Comparison of ENCODE assay signal across 16 cellular contexts in genomic region chr11:66975403-66976047, GRCh38. TPM values are rescaled to one million over a fixed set of nuclear protein-coding genes. Genes with fewer than 3 reads are reported as not detected.
DNase-seq lines count a peak whose midpoint lies in the region; FAIRE-seq and TF ChIP-seq lines count a peak whose summit lies in the region.
"Had no signal": no experiment of that assay in that cellular context is flagged by ENCODE, and none has a peak within 500 bp of the region (broad histone marks: within the 10 kb centered on the region; RNA-seq: fewer than 3 reads in every experiment).

No MANE protein-coding gene starts in this region.

- H3K4me3 Mint-ChIP-seq in H9 = no peak overlapping the region

- peak; percentile 39 for DNase-seq in H9
- no peak for DNase-seq in Peyer's patch
- peak in 1 of 2 experiments; percentile 55 for DNase-seq in H1 (ENCODE audit: low read depth in 1 of 2, low spot score in 2 of 2)
- DNase-seq in neuronal stem cell (ENCODE audit: low spot score) = no peak
- no peak for DNase-seq in HAP-1 (ENCODE audit: low spot score in 2 of 2)
- no peak for DNase-seq in NOMO-1 (lab: John Stamatoyannopoulos, UW; ENCODE audit: unreplicated experiment in 2 of 2)
- no peak for DNase-seq in activated CD4-positive, alpha-beta T cell treated with anti-CD3 and anti-CD28 coated beads, Interleukin-2, amount 50 U/mL, for 48 hours
- DNase-seq: EL, NCI-H2107, NCI-H345, NCI-H526 treated with DMSO at 0.1 percent for 48 hours, SHP77 treated with DMSO at 0.1 percent for 48 hours had no signal

- H3K27me3 Mint-ChIP-seq in H9 (ENCODE audit: low read depth) = peaks cover 7% of the 10 kb centered on the region

- TF ChIP-seq EP300 in H1 (IDR thresholded peaks at IDR 0.05; ENCODE audit: borderline replicate concordance in 1 of 2, low read depth in 2 of 2, low read length in 2 of 2) = no peak

- H3K79me1 ChIP-seq in H9 (ENCODE audit: insufficient read depth, low read depth, low read length, poor library complexity, severe bottlenecking) = no peaks in the 10 kb centered on the region
- H3K79me1 ChIP-seq in H1 (ENCODE audit: low read depth, low read length) = no peaks in the 10 kb centered on the region
- no peaks in the 10 kb centered on the region for H3K79me1 ChIP-seq in neuronal stem cell (ENCODE audit: low read depth, low read length)

- peaks cover 2 to 4% (median 2%) of the 10 kb centered on the region in 3 experiments; a peak in 5 of 7 replicates for H3K36me3 Mint-ChIP-seq in H9 (ENCODE audit: insufficient read depth in 1 of 3, low read depth in 3 of 3)

- H4K91ac ChIP-seq in H9 (ENCODE audit: insufficient read length, low read depth, low read length) = no peak overlapping the region
- H4K91ac ChIP-seq in H1 (replicated peaks; ENCODE audit: insufficient read length, low read length) = no peak overlapping the region
- no peak overlapping the region for H4K91ac ChIP-seq in neuronal stem cell (ENCODE audit: low read depth, low read length, poor library complexity)

- no peaks in the 10 kb centered on the region for H4K20me1 ChIP-seq in H9 (ENCODE audit: control insufficient read depth, insufficient read depth, insufficient read length)
- H4K20me1 ChIP-seq in H1 (replicated peaks in 1 of 2; ENCODE audit: control insufficient read depth in 1 of 2, insufficient read depth in 2 of 2, low read length in 2 of 2) = no peaks in the 10 kb centered on the region
- H4K20me1 ChIP-seq: BLaER1 treated with 17β-estradiol and CSF1 and Interleukin-3, amounts not matched to agents 10 nM and 100 nM had no signal

- H2AFZ ChIP-seq in H9 (ENCODE audit: low read length) (no peak overlapping the region), H1 (ENCODE audit: low read length) (no peak overlapping the region), neuronal stem cell (ENCODE audit: low read length) (no peak overlapping the region)

- H2AK5ac ChIP-seq in H9 (ENCODE audit: insufficient read length, low read length) = no peak overlapping the region
- H2AK5ac ChIP-seq in H1 (ENCODE audit: low read depth, low read length) = no peak overlapping the region
- peak overlapping the region; percentile 5 for H2AK5ac ChIP-seq in neuronal stem cell (ENCODE audit: low read depth, low read length)

- H3K9me3 ChIP-seq in H9 (ENCODE audit: control insufficient read depth, low read depth, low read length) (no peaks in the 10 kb centered on the region), Peyer's patch (no peaks in the 10 kb centered on the region), H1 (ENCODE audit: insufficient read depth in 2 of 2, low read depth in 1 of 2, low read length in 1 of 2) (no peaks in the 10 kb centered on the region; a peak in 1 of 4 replicates), neuronal stem cell (replicated peaks in 1 of 2; ENCODE audit: control insufficient read depth in 2 of 2, insufficient read depth in 1 of 2, low read depth in 1 of 2, low read length in 2 of 2) (peaks cover 0 to 1% of the 10 kb centered on the region in 2 donors), HAP-1 (no peaks in the 10 kb centered on the region)

- H3K27ac ChIP-seq in H9 (ENCODE audit: insufficient read length, low read depth, low read length) (no peak overlapping the region), Peyer's patch (peak overlapping the region in 3 of 4 donors; percentile 75 to 90 (median 80)), H1 (ENCODE audit: low read depth, low read length) (no peak overlapping the region), neuronal stem cell (replicated peaks; ENCODE audit: low read length) (no peak overlapping the region)

- TF ChIP-seq RAD21 in H1 (IDR thresholded peaks at IDR 0.05 in 1 of 2, conservative IDR thresholded peaks at IDR 0.05 in 1 of 2; ENCODE audit: low read depth in 2 of 2, low read length in 2 of 2) = no peak

- H3K23me2 ChIP-seq in H9 (ENCODE audit: insufficient read length, low read depth, low read length, poor library complexity, severe bottlenecking) (no peaks in the 10 kb centered on the region), H1 (ENCODE audit: low read depth, low read length) (no peaks in the 10 kb centered on the region)

- TF ChIP-seq CTCF in H9 (conservative IDR thresholded peaks at IDR 0.05) (no peak), Peyer's patch (IDR thresholded peaks at IDR 0.05) (no peak), H1 (IDR thresholded peaks at IDR 0.05; ENCODE audit: control extremely low read depth in 1 of 3, insufficient read depth in 1 of 3, low read depth in 1 of 3, low read length in 3 of 3) (no peak)

- H3K9ac ChIP-seq in H9 (ENCODE audit: extremely low read depth, insufficient read length, low read length) (no peak overlapping the region), H1 (replicated peaks in 1 of 4; ENCODE audit: extremely low read depth in 1 of 4, low read depth in 3 of 4, low read length in 3 of 4) (no peak overlapping the region), neuronal stem cell (ENCODE audit: low read depth, low read length, poor library complexity) (no peak overlapping the region)

- H4K8ac ChIP-seq in H9 (replicated peaks; ENCODE audit: insufficient read length, low read depth, low read length) (no peak overlapping the region), H1 (ENCODE audit: extremely low read depth, insufficient read depth, low read length) (no peak overlapping the region), neuronal stem cell (ENCODE audit: low read depth, low read length) (no peak overlapping the region)

- peaks cover 4 to 15% of the 10 kb centered on the region in 2 experiments for H3K4me1 Mint-ChIP-seq in H9

- CTCF ChIA-PET in H1 (lab: Charles Lee; ENCODE audit: partially characterized antibody) = interaction anchor here (0.6 to 5.9 kb wide), 45 partner anchors 9 to 282 kb away, joined by 3 to 74 read pairs (median 6); partner anchors contain the start of genes PC, RCE1 and SYT12

- H3K4me2 ChIP-seq in H9 (ENCODE audit: insufficient read depth, insufficient read length, low read length) = no peak overlapping the region
- H3K4me2 ChIP-seq in H1 (ENCODE audit: insufficient read depth in 1 of 2, low read depth in 2 of 2, low read length in 2 of 2) = no peak overlapping the region
- no peak overlapping the region for H3K4me2 ChIP-seq in neuronal stem cell (ENCODE audit: insufficient read depth, low read length, poor library complexity, severe bottlenecking)

- WGBS in H9 (ENCODE audit: extremely low coverage, insufficient read length, low lambda C conversion rate) = no CpG with 5 or more reads among the region's 11 CpGs
- 85% methylated on average over 11 of the region's 11 CpGs; no CpG with 5 or more reads in 1 of the 2 experiments for WGBS in H1 (ENCODE audit: extremely low coverage in 1 of 2, insufficient coverage in 1 of 2, insufficient read length in 1 of 2, insufficient replicate concordance in 2 of 2, low coverage in 1 of 2, low lambda C conversion rate in 2 of 2, missing lambda C conversion rate in 1 of 2), 2 experiments
- WGBS in neuronal stem cell (ENCODE audit: extremely low coverage in 2 of 2, insufficient read length in 2 of 2, insufficient replicate concordance in 1 of 2), 2 donors = no CpG with 5 or more reads among the region's 11 CpGs

- H3K79me2 ChIP-seq in H9 (ENCODE audit: insufficient read depth, low read length) = no peaks in the 10 kb centered on the region
- no peaks in the 10 kb centered on the region for H3K79me2 ChIP-seq in H1 (ENCODE audit: control insufficient read depth in 1 of 2, insufficient read depth in 2 of 2, low read length in 2 of 2)

- H3K4me1 ChIP-seq in H9 (ENCODE audit: insufficient read depth, low read length) (no peaks in the 10 kb centered on the region), Peyer's patch (peaks cover 0 to 11% (median 4%) of the 10 kb centered on the region in 4 donors), H1 (replicated peaks in 1 of 4; ENCODE audit: control insufficient read depth in 3 of 4, insufficient read depth in 4 of 4, low read length in 3 of 4) (peaks cover 0 to 3% (median 0%) of the 10 kb centered on the region in 4 experiments; a peak in 1 of 7 replicates), neuronal stem cell (ENCODE audit: control insufficient read depth in 2 of 2, insufficient read depth in 1 of 2, low read depth in 1 of 2, low read length in 2 of 2) (peaks cover 0 to 11% of the 10 kb centered on the region in 2 donors), HAP-1 (no peaks in the 10 kb centered on the region; the same call in 1 of the 2 replicates)

- FAIRE-seq in H1 (lab: Jason Lieb, UNC) = no peak
- FAIRE-seq: H54 had no signal

- no peaks in the 10 kb centered on the region for H3K27me3 ChIP-seq in H9 (ENCODE audit: insufficient read depth, low read length)
- no peaks in the 10 kb centered on the region for H3K27me3 ChIP-seq in Peyer's patch
- no peaks in the 10 kb centered on the region for H3K27me3 ChIP-seq in H1 (replicated peaks in 1 of 4; ENCODE audit: control insufficient read depth in 3 of 4, extremely low read depth in 1 of 4, insufficient read depth in 3 of 4, low read length in 3 of 4)
- no peaks in the 10 kb centered on the region for H3K27me3 ChIP-seq in neuronal stem cell (ENCODE audit: control insufficient read depth in 3 of 3, insufficient read depth in 3 of 3, low read depth in 1 of 3, low read length in 3 of 3)
- no peaks in the 10 kb centered on the region for H3K27me3 ChIP-seq in HAP-1 (ENCODE audit: low read depth)
- H3K27me3 ChIP-seq: BLaER1 treated with 17β-estradiol and CSF1 and Interleukin-3, amounts not matched to agents 10 nM and 100 nM had no signal

- POLR2A ChIA-PET in H1 (lab: Charles Lee; ENCODE audit: partially characterized antibody) = interaction anchor here (0.6 to 4.6 kb wide), 10 partner anchors 9 to 131 kb away, joined by 3 to 18 read pairs (median 4); partner anchors contain the start of gene RCE1

- H3K4me3 ChIP-seq in Peyer's patch = peak overlapping the region in 3 of 4 donors; percentile 21 to 63 (median 50)
- no peak overlapping the region for H3K4me3 ChIP-seq in H1 (ENCODE audit: extremely low read depth in 1 of 4, insufficient read depth in 2 of 4, low read depth in 3 of 4, low read length in 4 of 4)
- H3K4me3 ChIP-seq in neuronal stem cell (ENCODE audit: low read length in 2 of 2) = no peak overlapping the region
- H3K4me3 ChIP-seq in HAP-1 = no peak overlapping the region
- H3K4me3 ChIP-seq: BLaER1 treated with 17β-estradiol and CSF1 and Interleukin-3, amounts not matched to agents 10 nM and 100 nM had no signal

- H4K5ac ChIP-seq in H9 (ENCODE audit: insufficient read length, low read depth, low read length) (no peak overlapping the region), H1 (ENCODE audit: insufficient read length, low read depth, low read length) (no peak overlapping the region)

- H3K56ac ChIP-seq in H9 (ENCODE audit: insufficient read length, low read depth, low read length) (no peak overlapping the region), H1 (replicated peaks; ENCODE audit: insufficient read length, low read depth, low read length) (no peak overlapping the region)

- H2BK120ac ChIP-seq in H9 (ENCODE audit: low read depth, low read length, poor library complexity, severe bottlenecking) (no peak overlapping the region), H1 (replicated peaks; ENCODE audit: low read depth, low read length) (no peak overlapping the region), neuronal stem cell (ENCODE audit: low read depth, low read length) (no peak overlapping the region)

- H2BK5ac ChIP-seq in H9 (ENCODE audit: insufficient read length, low read length) (no peak overlapping the region), H1 (ENCODE audit: low read depth, low read length) (peak overlapping the region; percentile 66; the same call in 1 of the 2 replicates), neuronal stem cell (ENCODE audit: low read length) (no peak overlapping the region)

- H3K14ac ChIP-seq in H9 (ENCODE audit: insufficient read depth, low read length) (no peak overlapping the region; the same call in 1 of the 2 replicates), H1 (ENCODE audit: insufficient read length) (no peak overlapping the region), neuronal stem cell (ENCODE audit: low read length) (no peak overlapping the region)

- H2BK20ac ChIP-seq in H9 (ENCODE audit: low read depth, low read length, poor library complexity, severe bottlenecking) (no peak overlapping the region), H1 (ENCODE audit: low read length) (0 out of 2 replicates have a peak overlapping the region, but pooled peaks have one; percentile 10)

- no peak overlapping the region for H3T11ph ChIP-seq in H9 (ENCODE audit: low read length)

- in situ Hi-C loops in HAP-1 (cut with MboI; ENCODE audit: low sequenced_read_pairs) = loop anchor here (10.0 kb wide), 1 partner anchor 281 kb away; no protein-coding TSS in a partner anchor

- H2BK12ac ChIP-seq in H9 (ENCODE audit: insufficient read length, low read depth, low read length) = no peak overlapping the region
- H2BK12ac ChIP-seq in H1 (ENCODE audit: low read depth, low read length) = peak overlapping the region; percentile 10; the same call in 1 of the 2 replicates
- H2BK12ac ChIP-seq in neuronal stem cell (ENCODE audit: low read length) = no peak overlapping the region

- H3K23ac ChIP-seq in H9 (ENCODE audit: insufficient read length, low read depth, low read length) (no peak overlapping the region), H1 (ENCODE audit: insufficient read length) (no peak overlapping the region), neuronal stem cell (ENCODE audit: low read depth, low read length, poor library complexity) (peak overlapping the region; percentile 0)

- H3K36me3 ChIP-seq in Peyer's patch (no peaks in the 10 kb centered on the region), H1 (ENCODE audit: control insufficient read depth in 2 of 4, insufficient read depth in 4 of 4, low read length in 3 of 4) (no peaks in the 10 kb centered on the region), neuronal stem cell (replicated peaks in 1 of 2; ENCODE audit: control insufficient read depth in 2 of 2, insufficient read depth in 2 of 2, low read length in 2 of 2) (no peaks in the 10 kb centered on the region), HAP-1 (replicated peaks) (no peaks in the 10 kb centered on the region)

- H2BK15ac ChIP-seq in H9 (ENCODE audit: low read depth, low read length) (no peak overlapping the region), H1 (ENCODE audit: low read length) (peak overlapping the region; percentile 37; the same call in 1 of the 2 replicates), neuronal stem cell (ENCODE audit: low read length) (peak overlapping the region; percentile 29)

- TF ChIP-seq POLR2A in Peyer's patch (IDR thresholded peaks at IDR 0.05) = no peak
- TF ChIP-seq POLR2A in H1 (IDR thresholded peaks at IDR 0.05; ENCODE audit: control extremely low read depth in 1 of 2, low read depth in 2 of 2, low read length in 2 of 2) = no peak

- H3K18ac ChIP-seq in H9 (ENCODE audit: insufficient read length, low read depth, low read length) (no peak overlapping the region), H1 (ENCODE audit: extremely low read depth, low read length) (peak overlapping the region; percentile 56), neuronal stem cell (ENCODE audit: low read length) (no peak overlapping the region)

- H3K27ac Mint-ChIP-seq in H9 = peak overlapping the region in 1 of 3 experiments; percentile 68; a peak in 1 of 7 replicates

- peaks cover 7 to 12% of the 10 kb centered on the region in 2 experiments for H3K9me3 Mint-ChIP-seq in H9

- no peak overlapping the region for H3K4ac ChIP-seq in H9 (ENCODE audit: low read depth, low read length)
- no peak overlapping the region for H3K4ac ChIP-seq in H1 (replicated peaks; ENCODE audit: insufficient read length, low read depth, low read length)
- no peak overlapping the region for H3K4ac ChIP-seq in neuronal stem cell (ENCODE audit: low read length)

RNA-seq across cellular contexts. Expression of gene C11orf86, which starts 0.4 kb away (rescaled TPM):
- total RNA-seq in H9 (2021) (0.24 TPM in 1 of 2 replicates, not detected in the other), Peyer's patch (100 to 1,000 TPM in 2 of 4 donors, 10 to 100 TPM in 2; 81.7 to 439 (median 153) TPM)
- total RNA-seq in H1 (2021; fragmentation: NEBNext Ultra II Directional; extraction: Animal tissue kit (Norgen Biotek cat#: 25700)) = 0.91 and 1.2 TPM in 2 replicates
- polyA plus RNA-seq in H1 (2011; rRNA removed) = 0.97 and 1.6 TPM in 2 replicates
- polyA plus RNA-seq in H1 (2011; cell fraction: cytosol; rRNA removed) = 0.79 TPM
- polyA plus RNA-seq in H1 (2011; cell fraction: nucleus; rRNA removed) = 1.2 TPM
- 0.30 to 0.62 TPM (median 0.58 TPM) in 4 replicates for polyA plus RNA-seq in H1 (2012, experiment 1 of 2)
- polyA plus RNA-seq in H1 (2012, experiment 2 of 2) = 0.77 TPM
- polyA plus RNA-seq in H1 (2013, experiment 1 of 2) = 0.28 TPM
- 0.22 TPM for polyA plus RNA-seq in H1 (2013, experiment 2 of 2)
- polyA minus RNA-seq in H1 (2011; rRNA and poly(A)+ RNA removed) = 0.39 and 0.44 TPM in 2 replicates
- polyA minus RNA-seq in H1 (2011; cell fraction: cytosol; rRNA and poly(A)+ RNA removed) = not detected
- polyA minus RNA-seq in H1 (2011; cell fraction: nucleus; rRNA and poly(A)+ RNA removed) = 0.90 TPM
- polyA plus RNA-seq in neuronal stem cell (2013, experiment 1 of 2) = not detected
- not detected for polyA plus RNA-seq in neuronal stem cell (2013, experiment 2 of 2)
- total RNA-seq: PC-3 had no signal
- polyA plus RNA-seq: AG04450 had no signal

RNA-seq across cellular contexts. Expression of gene PC, which starts 17.3 kb away (rescaled TPM):
- total RNA-seq in H9 (2021) (31.7 and 32.6 TPM in 2 replicates), Peyer's patch (10 to 100 TPM; 15.7 to 88.9 (median 77.2) TPM)
- 27.2 and 27.5 TPM in 2 replicates for total RNA-seq in H1 (2021; fragmentation: NEBNext Ultra II Directional; extraction: Animal tissue kit (Norgen Biotek cat#: 25700))
- 11.5 and 22.5 TPM in 2 replicates for polyA plus RNA-seq in H1 (2011; rRNA removed)
- polyA plus RNA-seq in H1 (2011; cell fraction: cytosol; rRNA removed) = 13.7 TPM
- polyA plus RNA-seq in H1 (2011; cell fraction: nucleus; rRNA removed) = 62.5 TPM
- polyA plus RNA-seq in H1 (2012, experiment 1 of 2) = 13.1 to 20.2 TPM (median 19.2 TPM) in 4 replicates
- polyA plus RNA-seq in H1 (2012, experiment 2 of 2) = 21.5 TPM
- 6.5 TPM for polyA plus RNA-seq in H1 (2013, experiment 1 of 2)
- 5.8 TPM for polyA plus RNA-seq in H1 (2013, experiment 2 of 2)
- 8.1 and 13.0 TPM in 2 replicates for polyA minus RNA-seq in H1 (2011; rRNA and poly(A)+ RNA removed)
- polyA minus RNA-seq in H1 (2011; cell fraction: cytosol; rRNA and poly(A)+ RNA removed) = 9.8 TPM
- 22.3 TPM for polyA minus RNA-seq in H1 (2011; cell fraction: nucleus; rRNA and poly(A)+ RNA removed)
- 6.1 TPM for polyA plus RNA-seq in neuronal stem cell (2013, experiment 1 of 2)
- 5.8 TPM for polyA plus RNA-seq in neuronal stem cell (2013, experiment 2 of 2)

RNA-seq across cellular contexts. Expression of gene SYT12, which starts 47.4 kb away (rescaled TPM):
- 1.9 and 2.1 TPM in 2 replicates for total RNA-seq in H9 (2021)
- total RNA-seq in Peyer's patch = 1 to 10 TPM in 2 of 4 donors, not detected in 2; 1.1 to 3.9 TPM
- 2.8 and 3.3 TPM in 2 replicates for total RNA-seq in H1 (2021; fragmentation: NEBNext Ultra II Directional; extraction: Animal tissue kit (Norgen Biotek cat#: 25700))
- polyA plus RNA-seq in H1 (2011; rRNA removed) = 1.4 and 1.9 TPM in 2 replicates
- 2.3 TPM for polyA plus RNA-seq in H1 (2011; cell fraction: cytosol; rRNA removed)
- polyA plus RNA-seq in H1 (2011; cell fraction: nucleus; rRNA removed) = 3.6 TPM
- 1.5 to 3.5 TPM (median 2.3 TPM) in 4 replicates for polyA plus RNA-seq in H1 (2012, experiment 1 of 2)
- 1.3 TPM for polyA plus RNA-seq in H1 (2012, experiment 2 of 2)
- 1.9 TPM for polyA plus RNA-seq in H1 (2013, experiment 1 of 2)
- 1.7 TPM for polyA plus RNA-seq in H1 (2013, experiment 2 of 2)
- 1.7 and 2.9 TPM in 2 replicates for polyA minus RNA-seq in H1 (2011; rRNA and poly(A)+ RNA removed)
- 2.6 TPM for polyA minus RNA-seq in H1 (2011; cell fraction: cytosol; rRNA and poly(A)+ RNA removed)
- 3.4 TPM for polyA minus RNA-seq in H1 (2011; cell fraction: nucleus; rRNA and poly(A)+ RNA removed)
- 0.33 TPM for polyA plus RNA-seq in neuronal stem cell (2013, experiment 1 of 2)
- 0.33 TPM for polyA plus RNA-seq in neuronal stem cell (2013, experiment 2 of 2)

Comparison
In these comparisons a context has a peak if more than half of its experiments do, and no peak if none do; other contexts are left out.
1. H3K27ac ChIP-seq: peak in Peyer's patch (3 of 4); none in H9 (single experiment), H1 (single experiment) and neuronal stem cell (single experiment).
2. H3K4me3 ChIP-seq: peak in Peyer's patch (3 of 4); none in H1 (0 of 4), neuronal stem cell (0 of 2) and HAP-1 (single experiment).
3. RNA of gene C11orf86, which starts 0.4 kb away (total RNA-seq): 81.7 to 439 TPM in Peyer's patch; 0.91 to 1.2 TPM in H1 and 0.24 TPM in H9; every median in the first group is over 10 times any median in the second.